ENCODE assay signal across 1 cellular context in the genomic region with DNA sequence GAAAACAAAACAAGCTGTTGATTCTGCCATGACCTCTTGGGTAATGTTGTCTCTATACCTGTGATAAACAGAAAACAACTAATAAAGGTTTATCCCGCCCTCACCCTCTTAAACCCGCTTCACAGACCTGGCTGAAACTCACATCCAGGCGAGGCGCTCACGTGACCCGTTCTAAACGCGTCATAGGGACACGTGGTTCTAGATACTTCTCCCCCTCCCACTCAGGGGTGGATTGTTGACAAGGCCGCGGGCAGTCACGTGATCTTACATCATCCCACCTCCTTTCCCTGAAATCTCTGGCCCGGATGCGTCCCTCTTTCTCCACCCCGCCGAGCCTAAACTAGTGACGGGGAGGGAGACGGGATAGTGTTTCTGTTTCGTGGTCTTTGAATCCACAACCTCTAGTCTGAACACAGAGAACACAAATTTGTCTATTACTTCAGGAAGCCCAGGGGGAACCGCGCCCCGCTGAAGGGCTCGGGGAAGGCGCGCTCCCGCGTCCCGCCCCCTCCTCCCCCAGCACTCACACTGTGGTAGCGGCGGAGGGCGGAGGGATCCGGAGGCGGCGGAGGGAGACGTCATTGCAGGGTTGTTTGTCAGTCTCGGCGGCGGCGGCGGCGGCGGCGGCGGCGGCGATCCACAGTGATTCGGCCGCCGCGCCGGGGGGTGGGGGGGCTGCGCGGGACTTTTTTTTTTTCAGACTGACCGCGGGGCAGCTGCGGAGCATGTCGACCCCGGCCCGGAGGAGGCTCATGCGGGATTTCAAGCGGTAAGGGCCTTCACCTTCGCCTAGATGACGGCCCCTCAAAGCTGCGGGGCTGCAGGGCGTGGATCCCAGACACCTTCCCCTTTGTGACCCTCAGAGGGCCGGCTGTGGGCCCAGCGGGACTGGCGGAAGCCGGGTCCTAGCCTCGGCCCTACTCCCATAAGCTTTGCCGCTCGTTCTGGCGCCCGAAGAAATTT.
TF ChIP-seq lines count a peak whose summit lies in the region.

Gene UBE2B (plus strand): TSS at position 699 of the 963 bp plus-strand sequence. CDS start 27 bp downstream, at position 726.

TF ChIP-seq in HepG2, 621 proteins besides CTCF, POLR2A, EP300 and RAD21 (continued from another document and continues in another):
- TF ChIP-seq ZNF691 (CRISPR knock-in tag; IDR thresholded peaks at IDR 0.05; ENCODE audit: borderline replicate concordance, low read depth), result peak; percentile 41; the same call in 1 of the 2 replicates
- 0 out of 2 replicates have a peak, but pooled peaks have one; percentile 63 for TF ChIP-seq WIZ (CRISPR knock-in tag; IDR thresholded peaks at IDR 0.05)
- TF ChIP-seq AGO1 (IDR thresholded peaks at IDR 0.05; ENCODE audit: low read depth, low read length, poor library complexity, severe bottlenecking), result no peak
- TF ChIP-seq ZSCAN22 (CRISPR knock-in tag; IDR thresholded peaks at IDR 0.05), result no peak; the same call in 1 of the 2 replicates
- TF ChIP-seq ZNF557 (CRISPR knock-in tag; IDR thresholded peaks at IDR 0.05), result peak; percentile 91; the same call in 1 of the 2 replicates
- peak; percentile 41 for TF ChIP-seq HNF4A (CRISPR knock-in tag; IDR thresholded peaks at IDR 0.05)
- TF ChIP-seq ATAD3A (CRISPR knock-in tag; IDR thresholded peaks at IDR 0.05), result no peak
- TF ChIP-seq, protein P1, sequence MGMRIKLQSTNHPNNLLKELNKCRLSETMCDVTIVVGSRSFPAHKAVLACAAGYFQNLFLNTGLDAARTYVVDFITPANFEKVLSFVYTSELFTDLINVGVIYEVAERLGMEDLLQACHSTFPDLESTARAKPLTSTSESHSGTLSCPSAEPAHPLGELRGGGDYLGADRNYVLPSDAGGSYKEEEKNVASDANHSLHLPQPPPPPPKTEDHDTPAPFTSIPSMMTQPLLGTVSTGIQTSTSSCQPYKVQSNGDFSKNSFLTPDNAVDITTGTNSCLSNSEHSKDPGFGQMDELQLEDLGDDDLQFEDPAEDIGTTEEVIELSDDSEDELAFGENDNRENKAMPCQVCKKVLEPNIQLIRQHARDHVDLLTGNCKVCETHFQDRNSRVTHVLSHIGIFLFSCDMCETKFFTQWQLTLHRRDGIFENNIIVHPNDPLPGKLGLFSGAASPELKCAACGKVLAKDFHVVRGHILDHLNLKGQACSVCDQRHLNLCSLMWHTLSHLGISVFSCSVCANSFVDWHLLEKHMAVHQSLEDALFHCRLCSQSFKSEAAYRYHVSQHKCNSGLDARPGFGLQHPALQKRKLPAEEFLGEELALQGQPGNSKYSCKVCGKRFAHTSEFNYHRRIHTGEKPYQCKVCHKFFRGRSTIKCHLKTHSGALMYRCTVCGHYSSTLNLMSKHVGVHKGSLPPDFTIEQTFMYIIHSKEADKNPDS (CRISPR knock-in tag; IDR thresholded peaks at IDR 0.05), result no peak
- TF ChIP-seq TOE1 (CRISPR knock-in tag; IDR thresholded peaks at IDR 0.05), result peak; percentile 56; the same call in 1 of the 2 replicates
- 0 out of 2 replicates have a peak, but pooled peaks have one; percentile 59 for TF ChIP-seq ZNF33A (CRISPR knock-in tag; IDR thresholded peaks at IDR 0.05; ENCODE audit: borderline replicate concordance)
- TF ChIP-seq CREM (IDR thresholded peaks at IDR 0.05), result peak; percentile 92
- no peak for TF ChIP-seq CREM (CRISPR knock-in tag; IDR thresholded peaks at IDR 0.05)
- TF ChIP-seq FOXA1 (IDR thresholded peaks at IDR 0.05), result no peak
- peak; percentile 91 for TF ChIP-seq FOXA1 (CRISPR knock-in tag; IDR thresholded peaks at IDR 0.05)
- peak; percentile 86 for TF ChIP-seq ZNF350 (CRISPR knock-in tag; IDR thresholded peaks at IDR 0.05; ENCODE audit: borderline replicate concordance, low read depth)
- peak; percentile 57 for TF ChIP-seq TEAD3 (CRISPR knock-in tag; optimal IDR thresholded peaks at IDR 0.05; ENCODE audit: borderline replicate concordance)
- no peak for TF ChIP-seq SUZ12 (IDR thresholded peaks at IDR 0.05; ENCODE audit: low read depth, low read length)
- TF ChIP-seq ZBTB43 (CRISPR knock-in tag; conservative IDR thresholded peaks at IDR 0.05), result peak; percentile 67; the same call in 1 of the 2 replicates
- peak; percentile 89; the same call in 1 of the 2 replicates for TF ChIP-seq ZSCAN30 (CRISPR knock-in tag; IDR thresholded peaks at IDR 0.05)
- peak; percentile 80; the same call in 1 of the 2 replicates for TF ChIP-seq MEF2D (CRISPR knock-in tag; IDR thresholded peaks at IDR 0.05)
- TF ChIP-seq GTF2F1 (IDR thresholded peaks at IDR 0.05; ENCODE audit: low read length), result peak; percentile 97
- TF ChIP-seq ATF7-NPFF (CRISPR knock-in tag; IDR thresholded peaks at IDR 0.05; ENCODE audit: low read depth), result peak; percentile 47
- no peak for TF ChIP-seq ZSCAN31 (CRISPR knock-in tag; IDR thresholded peaks at IDR 0.05; ENCODE audit: low read depth)
- TF ChIP-seq POGZ (CRISPR knock-in tag; IDR thresholded peaks at IDR 0.05), result peak; percentile 82
- TF ChIP-seq, protein P2, sequence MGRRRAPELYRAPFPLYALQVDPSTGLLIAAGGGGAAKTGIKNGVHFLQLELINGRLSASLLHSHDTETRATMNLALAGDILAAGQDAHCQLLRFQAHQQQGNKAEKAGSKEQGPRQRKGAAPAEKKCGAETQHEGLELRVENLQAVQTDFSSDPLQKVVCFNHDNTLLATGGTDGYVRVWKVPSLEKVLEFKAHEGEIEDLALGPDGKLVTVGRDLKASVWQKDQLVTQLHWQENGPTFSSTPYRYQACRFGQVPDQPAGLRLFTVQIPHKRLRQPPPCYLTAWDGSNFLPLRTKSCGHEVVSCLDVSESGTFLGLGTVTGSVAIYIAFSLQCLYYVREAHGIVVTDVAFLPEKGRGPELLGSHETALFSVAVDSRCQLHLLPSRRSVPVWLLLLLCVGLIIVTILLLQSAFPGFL (CRISPR knock-in tag; IDR thresholded peaks at IDR 0.05), result no peak
- TF ChIP-seq ZNF264 (CRISPR knock-in tag; IDR thresholded peaks at IDR 0.05), result peak; percentile 22; the same call in 1 of the 2 replicates
- TF ChIP-seq ZNF773 (CRISPR knock-in tag; IDR thresholded peaks at IDR 0.05; ENCODE audit: borderline replicate concordance), result no peak
- peak; percentile 78; the same call in 1 of the 2 replicates for TF ChIP-seq SIN3A (IDR thresholded peaks at IDR 0.05; ENCODE audit: borderline replicate concordance, low read depth, low read length)
- TF ChIP-seq, protein P3, sequence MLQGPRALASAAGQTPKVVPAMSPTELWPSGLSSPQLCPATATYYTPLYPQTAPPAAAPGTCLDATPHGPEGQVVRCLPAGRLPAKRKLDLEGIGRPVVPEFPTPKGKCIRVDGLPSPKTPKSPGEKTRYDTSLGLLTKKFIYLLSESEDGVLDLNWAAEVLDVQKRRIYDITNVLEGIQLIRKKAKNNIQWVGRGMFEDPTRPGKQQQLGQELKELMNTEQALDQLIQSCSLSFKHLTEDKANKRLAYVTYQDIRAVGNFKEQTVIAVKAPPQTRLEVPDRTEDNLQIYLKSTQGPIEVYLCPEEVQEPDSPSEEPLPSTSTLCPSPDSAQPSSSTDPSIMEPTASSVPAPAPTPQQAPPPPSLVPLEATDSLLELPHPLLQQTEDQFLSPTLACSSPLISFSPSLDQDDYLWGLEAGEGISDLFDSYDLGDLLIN (CRISPR knock-in tag; IDR thresholded peaks at IDR 0.05; ENCODE audit: borderline replicate concordance), result no peak
- peak; percentile 91 for TF ChIP-seq ASH2L (IDR thresholded peaks at IDR 0.05; ENCODE audit: insufficient read length, low read depth, low read length)
- TF ChIP-seq ZNF709 (CRISPR knock-in tag; IDR thresholded peaks at IDR 0.05), result peak; percentile 41; the same call in 1 of the 2 replicates
- TF ChIP-seq ZNF563 (CRISPR knock-in tag; IDR thresholded peaks at IDR 0.05), result peak; percentile 39; the same call in 1 of the 2 replicates
- TF ChIP-seq FOXP4 (CRISPR knock-in tag; IDR thresholded peaks at IDR 0.05), result peak; percentile 89
- TF ChIP-seq KAT2B (IDR thresholded peaks at IDR 0.05; ENCODE audit: borderline replicate concordance, low read depth, low read length), result no peak
- TF ChIP-seq CREB1 (IDR thresholded peaks at IDR 0.05), result peak; percentile 96
- TF ChIP-seq CREB1 (CRISPR knock-in tag; IDR thresholded peaks at IDR 0.05), result peak; percentile 96
- no peak for TF ChIP-seq HNRNPK (IDR thresholded peaks at IDR 0.05; ENCODE audit: low read depth, low read length, poor library complexity, severe bottlenecking)
- no peak for TF ChIP-seq PAF1 (CRISPR knock-in tag; IDR thresholded peaks at IDR 0.05)
- no peak for TF ChIP-seq GPBP1L1 (CRISPR knock-in tag; IDR thresholded peaks at IDR 0.05)
- peak; percentile 38; the same call in 1 of the 2 replicates for TF ChIP-seq SOX5 (CRISPR knock-in tag; IDR thresholded peaks at IDR 0.05; ENCODE audit: borderline replicate concordance)
- TF ChIP-seq SCMH1 (CRISPR knock-in tag; IDR thresholded peaks at IDR 0.05; ENCODE audit: borderline replicate concordance), result no peak
- no peak for TF ChIP-seq PRPF4 (IDR thresholded peaks at IDR 0.05; ENCODE audit: low read depth, low read length, poor library complexity, severe bottlenecking)
- no peak for TF ChIP-seq CBX2 (IDR thresholded peaks at IDR 0.05; ENCODE audit: low read depth, low read length)
- TF ChIP-seq CBX2 (CRISPR knock-in tag; IDR thresholded peaks at IDR 0.05; ENCODE audit: low read depth), result no peak
- no peak; the same call in 1 of the 2 replicates for TF ChIP-seq ZNF615 (CRISPR knock-in tag; IDR thresholded peaks at IDR 0.05; ENCODE audit: borderline replicate concordance)
- peak; percentile 78 for TF ChIP-seq ZBTB38 (CRISPR knock-in tag; IDR thresholded peaks at IDR 0.05)
- TF ChIP-seq, protein P4, sequence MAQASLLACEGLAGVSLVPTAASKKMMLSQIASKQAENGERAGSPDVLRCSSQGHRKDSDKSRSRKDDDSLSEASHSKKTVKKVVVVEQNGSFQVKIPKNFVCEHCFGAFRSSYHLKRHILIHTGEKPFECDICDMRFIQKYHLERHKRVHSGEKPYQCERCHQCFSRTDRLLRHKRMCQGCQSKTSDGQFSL (CRISPR knock-in tag; IDR thresholded peaks at IDR 0.05), result peak; percentile 88
- no peak for TF ChIP-seq NFE2L2 (IDR thresholded peaks at IDR 0.05; ENCODE audit: low read length)
- TF ChIP-seq, protein P5, sequence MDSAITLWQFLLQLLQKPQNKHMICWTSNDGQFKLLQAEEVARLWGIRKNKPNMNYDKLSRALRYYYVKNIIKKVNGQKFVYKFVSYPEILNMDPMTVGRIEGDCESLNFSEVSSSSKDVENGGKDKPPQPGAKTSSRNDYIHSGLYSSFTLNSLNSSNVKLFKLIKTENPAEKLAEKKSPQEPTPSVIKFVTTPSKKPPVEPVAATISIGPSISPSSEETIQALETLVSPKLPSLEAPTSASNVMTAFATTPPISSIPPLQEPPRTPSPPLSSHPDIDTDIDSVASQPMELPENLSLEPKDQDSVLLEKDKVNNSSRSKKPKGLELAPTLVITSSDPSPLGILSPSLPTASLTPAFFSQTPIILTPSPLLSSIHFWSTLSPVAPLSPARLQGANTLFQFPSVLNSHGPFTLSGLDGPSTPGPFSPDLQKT (CRISPR knock-in tag; IDR thresholded peaks at IDR 0.05; ENCODE audit: borderline replicate concordance), result no peak
- TF ChIP-seq ZNF816 (CRISPR knock-in tag; IDR thresholded peaks at IDR 0.05; ENCODE audit: borderline replicate concordance), result peak; percentile 56; the same call in 1 of the 2 replicates
- TF ChIP-seq MYNN (CRISPR knock-in tag; IDR thresholded peaks at IDR 0.05; ENCODE audit: low read depth), result no peak; the same call in 1 of the 2 replicates
- no peak; the same call in 1 of the 2 replicates for TF ChIP-seq ZFP36L2 (CRISPR knock-in tag; IDR thresholded peaks at IDR 0.05)
- no peak for TF ChIP-seq SMC3 (IDR thresholded peaks at IDR 0.05; ENCODE audit: low read length)
- peak; percentile 87; the same call in 1 of the 2 replicates for TF ChIP-seq ZFP37 (CRISPR knock-in tag; IDR thresholded peaks at IDR 0.05; ENCODE audit: borderline replicate concordance)
- no peak for TF ChIP-seq ZNF530 (CRISPR knock-in tag; IDR thresholded peaks at IDR 0.05; ENCODE audit: low read depth)
- TF ChIP-seq ZNF326 (CRISPR knock-in tag; IDR thresholded peaks at IDR 0.05; ENCODE audit: borderline replicate concordance), result no peak
- TF ChIP-seq BHLHE40 (IDR thresholded peaks at IDR 0.05; ENCODE audit: low read length), result peak; percentile 97
